8 cellular contexts compared by ENCODE assay signal in the genomic region with DNA sequence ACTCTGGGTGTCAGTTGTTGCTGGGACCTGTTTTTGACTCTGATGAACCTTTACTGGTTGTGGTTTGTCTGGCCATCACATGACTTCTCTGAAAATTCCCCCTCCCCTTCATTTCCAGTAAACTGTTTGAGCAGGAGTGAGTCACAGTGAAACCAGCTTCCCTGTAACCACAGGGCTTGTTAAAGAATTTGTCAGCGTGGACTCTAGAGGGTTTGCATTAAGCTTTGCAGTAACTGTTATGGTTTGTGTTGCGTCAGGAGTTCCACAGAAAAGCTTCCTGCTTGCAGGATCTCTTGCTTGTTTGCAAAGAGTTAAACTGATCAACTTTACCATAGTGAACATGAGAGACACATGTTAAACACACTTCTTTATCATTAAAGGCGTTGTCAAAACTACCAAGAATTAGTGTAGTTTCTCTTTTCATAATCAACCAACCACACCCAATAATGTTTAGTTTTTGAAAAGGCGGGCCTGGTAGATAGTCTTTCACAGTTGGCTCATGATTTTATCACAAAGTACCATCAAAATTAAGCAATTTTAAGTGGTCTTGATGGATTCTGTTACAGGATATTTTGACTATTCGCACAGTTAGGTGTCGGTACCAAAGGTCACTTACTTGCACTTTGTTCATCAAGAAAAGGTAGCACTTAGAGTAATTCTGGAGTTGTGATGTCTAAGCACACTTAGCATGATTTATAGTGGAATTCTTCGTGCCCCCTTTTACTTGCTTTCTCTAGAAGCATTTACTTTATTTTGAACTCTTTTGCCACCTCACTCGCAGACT.
A peak's percentile ranks its signal among the peaks of the same experiment; 100 is the strongest.
DNase-seq lines count a peak whose midpoint lies in the region; ATAC-seq and TF ChIP-seq lines count a peak whose summit lies in the region.

No MANE protein-coding gene starts in this region.

- no peaks in the 10 kb centered on the region for H3K9me3 ChIP-seq in uterus

- ATAC-seq in GM19455 (IDR thresholded peaks at IDR 0.05; ENCODE audit: unreplicated experiment), result peak; percentile 80
- peak; percentile 79 for ATAC-seq in HG03565 (IDR thresholded peaks at IDR 0.05; ENCODE audit: unreplicated experiment)

- H3K4me1 ChIP-seq in uterus, result peaks cover 3 to 6% of the 10 kb centered on the region in 2 donors

- no peaks in the 10 kb centered on the region for H3K36me3 ChIP-seq in uterus

- TF ChIP-seq POLR2A in Raji (IDR thresholded peaks at IDR 0.05; ENCODE audit: insufficient read depth, low read depth, low read length) (peak; percentile 78), uterus (IDR thresholded peaks at IDR 0.05) (peak; percentile 14 to 22)

- no peaks in the 10 kb centered on the region for H3K27me3 ChIP-seq in uterus

- DNase-seq in Caki2 (ENCODE audit: low read depth) (peak; percentile 99), globus pallidus (ENCODE audit: low spot score) (peak; percentile 66), pulmonary artery endothelial cell (ENCODE audit: low read depth, low spot score) (peak; percentile 99), uterus (peak; percentile 33 to 53)
- DNase-seq in activated naive CD4-positive, alpha-beta T cell treated with Interleukin-2 at 50 U/mL for 16 hours, result peak; percentile 79

- peak overlapping the region in 1 of 2 donors; percentile 23 for H3K4me3 ChIP-seq in uterus

- in situ Hi-C loops in Caki2 (cut with HindIII; ENCODE audit: low pct_unique_long_range_greater_than_20kb, low sequenced_read_pairs), result no loop called here

- intact Hi-C loops in uterus (cut with DNase I; ENCODE audit: low total_unique reads), result no loop called here

- no peak for TF ChIP-seq CTCF in uterus (IDR thresholded peaks at IDR 0.05)

- H3K27ac ChIP-seq in uterus, result peak overlapping the region; percentile 78 to 96

Comparison
In these comparisons a context has a peak if more than half of its experiments do, and no peak if none do; other contexts are left out.
1. DNase-seq: peak in every context shown above with its lines; median percentile 99 in Caki2; 99 in pulmonary artery endothelial cell; 79 in activated naive CD4-positive, alpha-beta T cell treated with Interleukin-2 at 50 U/mL for 16 hours; 66 in globus pallidus; 43 in uterus.